In the genomic region with DNA sequence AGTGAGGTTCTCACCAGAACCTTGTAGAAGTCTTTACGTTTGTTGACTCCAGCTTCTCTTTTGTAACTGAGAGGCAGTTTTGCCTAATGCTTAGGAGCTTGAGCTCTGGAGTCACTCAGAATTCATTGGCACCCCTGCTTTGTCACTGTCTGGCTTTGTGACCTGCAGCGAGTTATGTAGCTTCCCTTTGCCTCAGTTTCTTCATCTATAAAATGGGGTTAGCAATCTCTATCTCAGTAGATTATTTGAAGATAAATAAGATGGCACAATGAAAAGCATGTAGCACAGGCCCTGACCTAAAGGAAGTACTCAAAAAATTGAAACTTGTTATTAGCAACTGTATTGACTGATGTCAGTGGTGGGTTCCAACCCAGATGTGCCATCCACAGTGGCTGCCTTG, we compare ENCODE assay signal across 40 cellular contexts. TPM values are rescaled to one million over a fixed set of nuclear protein-coding genes. Genes with fewer than 3 reads are reported as not detected.
"Had no signal": no experiment of that assay in that cellular context is flagged by ENCODE, and none has a peak within 500 bp of the region (broad histone marks: within the 10 kb centered on the region; RNA-seq: fewer than 3 reads in every experiment).

No MANE protein-coding gene starts in this region.

- ATAC-seq: activated naive CD4-positive, alpha-beta T cell treated with anti-CD3 and anti-CD28 coated beads, Interleukin-2, amount 50 U/mL, for 72 hours; activated naive CD8-positive, alpha-beta T cell treated with anti-CD3 and anti-CD28 coated beads, Interleukin-2, amount 50 U/mL, for 24 hours; activated T-cell treated with anti-CD3 and anti-CD28 coated beads, Interleukin-2, amount 50 U/mL, for 4 hours; activated T-cell treated with anti-CD3 and anti-CD28 coated beads, Interleukin-2, amount 50 U/mL, for 72 hours; activated T-helper 17 cell treated with anti-CD3 and anti-CD28 coated beads, Interleukin-2, amount 50 U/mL, for 72 hours; body of pancreas had no signal

- H3K9me3 ChIP-seq: adrenal gland, ascending aorta, body of pancreas, breast epithelium had no signal

- H3K27me3 ChIP-seq: adrenal gland, ascending aorta, body of pancreas, brain microvascular endothelial cell, breast epithelium, cardiac muscle cell had no signal

- H3K36me3 ChIP-seq: breast epithelium had no signal

- DNase-seq: activated effector memory CD4-positive, alpha-beta T cell treated with anti-CD3 and anti-CD28 coated beads, Interleukin-2, amount 50 U/mL, for 16 hours; activated effector memory CD4-positive, alpha-beta T cell treated with Interleukin-2 at 50 U/mL for 16 hours; activated gamma-delta T cell; activated gamma-delta T cell treated with Interleukin-2 at 50 U/mL for 16 hours; activated naive CD4-positive, alpha-beta T cell; activated naive CD4-positive, alpha-beta T cell treated with anti-CD3 and anti-CD28 coated beads for 36 hours; activated naive CD4-positive, alpha-beta T cell treated with anti-CD3 and anti-CD28 coated beads, Interleukin-2, amount 10 ng/mL, durations not matched to agents 7 days and 5 days; activated naive CD4-positive, alpha-beta T cell treated with anti-CD3 and anti-CD28 coated beads, Interleukin-2, amount 50 U/mL, for 16 hours; activated naive CD4-positive, alpha-beta T cell treated with Interleukin-2 at 50 U/mL for 16 hours; activated naive CD8-positive, alpha-beta T cell treated with anti-CD3 and anti-CD28 coated beads for 36 hours; activated naive CD8-positive, alpha-beta T cell treated with anti-CD3 and anti-CD28 coated beads, Interleukin-2, amount 10 ng/mL, durations not matched to agents 7 days and 5 days; activated naive CD8-positive, alpha-beta T cell treated with anti-CD3 and anti-CD28 coated beads, Interleukin-2, amount 50 U/mL, for 24 hours; activated T-cell treated with anti-CD3 and anti-CD28 coated beads, Interleukin-2, amount 50 U/mL, for 1 hour; activated T-cell treated with anti-CD3 and anti-CD28 coated beads, Interleukin-2, amount 50 U/mL, for 24 hours; activated T-cell treated with anti-CD3 and anti-CD28 coated beads, Interleukin-2, amount 50 U/mL, for 4 hours; activated T-cell treated with anti-CD3 and anti-CD28 coated beads, Interleukin-2, amount 50 U/mL, for 48 hours; activated T-cell treated with anti-CD3 and anti-CD28 coated beads, Interleukin-2, amount 50 U/mL, for 72 hours; adrenal gland; amniotic stem cell; amygdala; anterior cingulate cortex; aorta; body of pancreas; brain microvascular endothelial cell; caudate nucleus; central memory CD4-positive, alpha-beta T cell; cerebellar nuclear complex had no signal

- FAIRE-seq: astrocyte, bronchial epithelial cell had no signal

- H3K4me1 ChIP-seq: adrenal gland, ascending aorta, body of pancreas, breast epithelium had no signal

- H3K4me3 ChIP-seq: adrenal gland, ascending aorta, body of pancreas, breast epithelium, cardiac muscle cell had no signal

- H3K27ac ChIP-seq: adrenal gland, ascending aorta, body of pancreas, brain microvascular endothelial cell, breast epithelium, cardiac muscle cell had no signal

RNA-seq across cellular contexts. Expression of a gene that starts 29.6 kb away (rescaled TPM):
- total RNA-seq: activated naive CD4-positive, alpha-beta T cell treated with anti-CD3 and anti-CD28 coated beads for 36 hours; activated naive CD4-positive, alpha-beta T cell treated with anti-CD3 and anti-CD28 coated beads, Interleukin-2, amount 50 U/mL, for 72 hours; activated naive CD8-positive, alpha-beta T cell treated with anti-CD3 and anti-CD28 coated beads for 36 hours; activated naive CD8-positive, alpha-beta T cell treated with anti-CD3 and anti-CD28 coated beads, Interleukin-2, amount 10 ng/mL, durations not matched to agents 7 days and 5 days; activated T-cell treated with anti-CD3 and anti-CD28 coated beads, Interleukin-2, amount 50 U/mL, for 72 hours; activated T-helper 1 cell treated with anti-CD3 and anti-CD28 coated beads, Interleukin-12 subunit alpha, Interleukin-12 subunit beta, Interleukin-2, Interleukin-4 antibody, amounts not matched to agents 30 ng/mL and 10 ng/mL and 1 ng/mL, durations not matched to agents 14 hours and 24 hours and 36 hours; activated T-helper 17 cell treated with anti-CD3 and anti-CD28 coated beads, Interleukin-2, amount 50 U/mL, for 72 hours; activated T-helper 2 cell treated with anti-CD3 and anti-CD28 coated beads, Interferon-gamma antibody, Interleukin-2, Interleukin-4, amounts not matched to agents 10 μg/mL and 5 μg/mL and 100 μg/mL, durations not matched to agents 14 hours and 24 hours and 36 hours; aorta; ascending aorta; body of pancreas; breast epithelium; bronchial epithelial cell; cardiac septum; cerebellum; chondrocyte had no signal
- polyA plus RNA-seq: adipose tissue, adrenal gland, aorta had no signal
